8 cellular contexts compared by ENCODE assay signal in the genomic region with DNA sequence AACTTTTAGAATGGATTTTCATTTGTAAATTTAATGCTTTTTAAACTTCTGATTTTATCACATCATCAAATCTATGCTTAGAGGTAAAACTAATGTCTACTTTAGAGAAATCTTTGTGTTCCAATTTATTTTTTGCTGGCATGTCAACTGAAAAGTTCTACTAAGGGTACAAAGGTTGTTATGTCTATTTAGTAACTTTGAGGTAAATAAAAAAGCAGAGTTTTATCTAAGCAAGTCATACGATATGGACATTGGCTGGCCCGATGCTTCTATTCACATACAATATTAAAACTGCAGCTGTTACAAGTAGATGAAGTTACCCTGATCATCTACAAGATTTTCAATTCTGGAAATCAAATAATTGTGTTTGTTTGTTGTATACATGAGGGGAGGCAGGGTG.
"Had no signal": no experiment of that assay in that cellular context is flagged by ENCODE, and none has a peak within 500 bp of the region (broad histone marks: within the 10 kb centered on the region; RNA-seq: fewer than 3 reads in every experiment).

No MANE protein-coding gene starts in this region.

- FAIRE-seq: G401.6, GM12878, GM12891, GM12892, GM18507, GM19239 had no signal

- ATAC-seq: GM12878 had no signal

- H3K4me3 ChIP-seq: GM12878 had no signal

- DNase-seq: GDM1, GF-D8 had no signal
